In genomic region chr16:14180431-14181059, GRCh38 we compare ENCODE assay signal across 17 cellular contexts.
DNase-seq lines count a peak whose midpoint lies in the region; FAIRE-seq and TF ChIP-seq lines count a peak whose summit lies in the region.
"Had no signal": no experiment of that assay in that cellular context is flagged by ENCODE, and none has a peak within 500 bp of the region (broad histone marks: within the 10 kb centered on the region; RNA-seq: fewer than 3 reads in every experiment).

No MANE protein-coding gene starts in this region.

- DNase-seq in bronchial epithelial cell (ENCODE audit: low read depth) (peak; percentile 62), right atrium auricular region (ENCODE audit: low spot score) (no peak), retina (peak; percentile 10), NCI-H345 treated with DMSO at 0.1 percent for 48 hours (lab: John Stamatoyannopoulos, UW; ENCODE audit: unreplicated experiment) (no peak), GM13976 (ENCODE audit: low spot score) (no peak), H7 (no peak)
- DNase-seq: activated B cell treated with CpG ODN at 0.5 μM for 24 hours; activated effector memory CD4-positive, alpha-beta T cell treated with Interleukin-2 at 50 U/mL for 16 hours; colonic mucosa; DMS79 treated with DMSO at 0.1 percent for 48 hours; NCI-H2029; small intestine had no signal

- no peak for FAIRE-seq in bronchial epithelial cell (lab: Jason Lieb, UNC)
- FAIRE-seq: endothelial cell of umbilical vein, GM19239, islet of Langerhans, small intestine had no signal

- H3K9me3 ChIP-seq in HUES64 (ENCODE audit: insufficient read depth, low read depth, low read length) (no peaks in the 10 kb centered on the region), right atrium auricular region (no peaks in the 10 kb centered on the region)
- H3K9me3 ChIP-seq: colonic mucosa, tibial nerve had no signal

- TF ChIP-seq CTCF in bronchial epithelial cell (IDR thresholded peaks at IDR 0.05; ENCODE audit: insufficient read depth, low read length, severe bottlenecking) (no peak), right atrium auricular region (IDR thresholded peaks at IDR 0.05) (no peak), GM13976 (IDR thresholded peaks at IDR 0.05; ENCODE audit: borderline replicate concordance, control extremely low read depth, extremely low read depth, insufficient read depth, missing control alignments) (no peak)

- H3K27me3 ChIP-seq in HUES64 (ENCODE audit: insufficient read depth, low read length) (no peaks in the 10 kb centered on the region), bronchial epithelial cell (ENCODE audit: control insufficient read depth, insufficient read depth, low read length) (no peaks in the 10 kb centered on the region), right atrium auricular region (no peaks in the 10 kb centered on the region), H7 (ENCODE audit: control insufficient read depth, insufficient read depth, low read length) (no peaks in the 10 kb centered on the region)
- H3K27me3 ChIP-seq: colonic mucosa, tibial nerve had no signal

- in situ Hi-C loops in GM13976 (cut with MboI; ENCODE audit: low sequenced_read_pairs, unreplicated experiment): no loop called here

- H3K27ac ChIP-seq in HUES64 (ENCODE audit: low read depth, low read length) (peak overlapping the region; percentile 40; the same call in 1 of the 2 replicates), right atrium auricular region (peak overlapping the region; percentile 52 to 54)
- H3K27ac ChIP-seq: colonic mucosa, tibial nerve had no signal

- H3K4me1 ChIP-seq in HUES64 (ENCODE audit: insufficient read depth, low read length) (peaks cover 19% of the 10 kb centered on the region), right atrium auricular region (peaks cover 0 to 34% of the 10 kb centered on the region in 2 donors)
- H3K4me1 ChIP-seq: colonic mucosa had no signal

- no peak overlapping the region for H3K4me3 ChIP-seq in HUES64 (ENCODE audit: low read length)
- H3K4me3 ChIP-seq in bronchial epithelial cell (ENCODE audit: low read depth, low read length): no peak overlapping the region
- H3K4me3 ChIP-seq in right atrium auricular region: no peak overlapping the region
- no peak overlapping the region for H3K4me3 ChIP-seq in H7 (ENCODE audit: insufficient read depth, low read depth, low read length)
- H3K4me3 ChIP-seq: colonic mucosa, tibial nerve had no signal

- H3K9ac ChIP-seq in HUES64 (ENCODE audit: low read depth, low read length): no peak overlapping the region

- no peaks in the 10 kb centered on the region for H3K36me3 ChIP-seq in HUES64 (ENCODE audit: insufficient read depth, low read length)
- H3K36me3 ChIP-seq in bronchial epithelial cell (ENCODE audit: control insufficient read depth, insufficient read depth, low read length): no peaks in the 10 kb centered on the region
- H3K36me3 ChIP-seq in right atrium auricular region: no peaks in the 10 kb centered on the region
- H3K36me3 ChIP-seq in H7 (replicated peaks; ENCODE audit: control insufficient read depth, insufficient read depth, low read length): no peaks in the 10 kb centered on the region
- H3K36me3 ChIP-seq: colonic mucosa, tibial nerve had no signal

- 76% methylated on average over 5 of the region's 5 CpGs for WGBS in HUES64

Comparison
In these comparisons a context has a peak if more than half of its experiments do, and no peak if none do; other contexts are left out.
1. DNase-seq: peak in bronchial epithelial cell (single experiment) and retina (single experiment); none in right atrium auricular region (single experiment), NCI-H345 treated with DMSO at 0.1 percent for 48 hours (single experiment), GM13976 (single experiment) and H7 (single experiment).